27 cellular contexts compared by ENCODE assay signal in the genomic region with DNA sequence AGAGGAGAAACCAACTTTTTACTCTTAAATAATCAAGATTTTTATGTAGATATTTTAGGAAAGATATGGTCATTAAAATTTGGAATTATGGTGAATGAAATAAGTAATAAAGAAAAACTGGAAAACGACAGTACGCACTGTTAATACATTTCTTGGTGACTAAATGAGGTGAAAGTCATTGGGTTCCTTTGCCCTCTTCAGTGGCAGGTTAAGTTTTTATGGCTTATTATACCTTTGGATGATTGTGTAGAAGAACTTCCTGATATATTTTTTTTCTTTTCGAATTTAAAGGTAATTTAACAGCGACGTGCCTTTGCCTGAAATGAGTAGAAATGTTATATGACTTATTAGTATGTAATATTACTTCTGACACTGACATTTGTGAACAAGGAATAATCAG.
"Had no signal": no experiment of that assay in that cellular context is flagged by ENCODE, and none has a peak within 500 bp of the region (broad histone marks: within the 10 kb centered on the region; RNA-seq: fewer than 3 reads in every experiment).

No MANE protein-coding gene starts in this region.

- H3K9me3 ChIP-seq: left lung, neutrophil, right atrium auricular region, right lobe of liver, stomach, testis, tibial artery, upper lobe of right lung had no signal

- H3K36me3 ChIP-seq: left lung, neural progenitor cell, neutrophil, right atrium auricular region, right lobe of liver, stomach, tibial artery, upper lobe of right lung had no signal

- H3K27ac ChIP-seq: left lung, neural progenitor cell, neutrophil, parathyroid adenoma, right lobe of liver, upper lobe of right lung had no signal

- H3K4me2 ChIP-seq: neural progenitor cell had no signal

- FAIRE-seq: keratinocyte, urothelium cell line had no signal

- H3K4me3 ChIP-seq: left lung, lung, neural progenitor cell, right atrium auricular region, right lobe of liver, stomach, testis, tibial artery, upper lobe of right lung had no signal

- H3K27me3 ChIP-seq: left lung, neural progenitor cell, neutrophil, right atrium auricular region, right lobe of liver, stomach, testis, tibial artery, upper lobe of right lung had no signal

- H2AFZ ChIP-seq: neural progenitor cell, parathyroid adenoma had no signal

- DNase-seq: hippocampal formation; kidney glomerular epithelial cell; left cardiac atrium; left lung; midbrain; naive thymus-derived CD8-positive, alpha-beta T cell; nephron progenitor cell; occipital lobe; right lobe of liver; stimulated activated CD4-positive, alpha-beta T cell treated with anti-CD3 and anti-CD28 coated beads, Interleukin-12 subunit alpha, Interleukin-12 subunit beta, amount 100 ng/mL, for 4 hours; stimulated activated CD4-positive, alpha-beta T cell treated with anti-CD3 and anti-CD28 coated beads, Interleukin-15, amount 100 ng/mL, for 24 hours; stimulated activated CD4-positive, alpha-beta T cell treated with anti-CD3 and anti-CD28 coated beads, Interleukin-2, amount 100 ng/mL, for 24 hours; stimulated activated CD4-positive, alpha-beta T cell treated with anti-CD3 and anti-CD28 coated beads, Interleukin-4, amount 100 ng/mL, for 1 hour; stimulated activated naive B cell treated with anti-CD40 and anti-IgM and Interleukin-4, amounts not matched to agents 10 μg/mL and 1 μg/mL and 100 μg/mL, for 72 hours; stimulated activated naive CD8-positive, alpha-beta T cell treated with anti-CD3 and anti-CD28 coated beads, Interleukin-15, Interleukin-2, amounts not matched to agents 100 U/mL and 50 U/mL, for 24 hours; stomach; testis; tibial artery; trophoblast cell; upper lobe of right lung had no signal

- ATAC-seq: left cardiac atrium; left lung; naive thymus-derived CD8-positive, alpha-beta T cell; right lobe of liver; stimulated activated naive B cell treated with anti-CD40 and anti-IgM and Interleukin-4, amounts not matched to agents 10 μg/mL and 1 μg/mL and 100 μg/mL, for 72 hours; stimulated activated naive CD8-positive, alpha-beta T cell treated with anti-CD3 and anti-CD28 coated beads, Interleukin-15, Interleukin-2, amounts not matched to agents 100 U/mL and 50 U/mL, for 24 hours; upper lobe of right lung had no signal

- H3K9ac ChIP-seq: neural progenitor cell, parathyroid adenoma had no signal
